24 cellular contexts compared by ENCODE assay signal in the genomic region with DNA sequence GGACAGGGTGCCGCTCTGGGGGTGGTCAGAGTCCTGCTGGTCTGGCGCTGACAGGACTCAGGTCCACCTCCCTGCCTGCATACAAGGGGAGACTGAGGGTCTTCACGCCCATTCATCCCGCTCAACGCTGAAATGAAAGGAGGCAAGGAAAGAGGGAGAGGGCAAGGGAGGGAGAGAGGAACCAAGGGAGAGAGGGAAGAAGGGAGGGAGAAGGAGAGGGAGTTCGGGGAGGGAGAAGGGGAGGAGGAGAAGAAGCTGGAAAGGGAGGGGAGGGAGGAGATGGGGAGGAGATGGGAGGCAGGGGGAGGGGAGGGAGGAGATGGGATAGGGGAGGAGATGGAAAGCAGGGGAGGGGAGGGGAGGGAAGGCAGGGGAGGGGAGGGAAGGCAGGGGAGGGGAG.
DNase-seq lines count a peak whose midpoint lies in the region; ATAC-seq and TF ChIP-seq lines count a peak whose summit lies in the region.
"Had no signal": no experiment of that assay in that cellular context is flagged by ENCODE, and none has a peak within 500 bp of the region (broad histone marks: within the 10 kb centered on the region; RNA-seq: fewer than 3 reads in every experiment).

No MANE protein-coding gene starts in this region.

- peak; percentile 42 for DNase-seq in NCI-H69 (lab: John Stamatoyannopoulos, UW)
- peak in 1 of 5 donors; percentile 58 for DNase-seq in ovary
- DNase-seq in GM13976 (ENCODE audit: low spot score), result no peak
- DNase-seq in GM03348 (ENCODE audit: low spot score), result no peak
- DNase-seq in T-helper 2 cell, result no peak
- DNase-seq: activated CD4-positive, alpha-beta memory T cell treated with anti-CD3 and anti-CD28 coated beads for 36 hours; activated CD4-positive, CD25-positive, alpha-beta regulatory T cell; activated gamma-delta T cell; C1 segment of cervical spinal cord; GF-D8; GM23248; KBM-7; NCI-H1930; NCI-H510A; stimulated activated CD4-positive, alpha-beta T cell treated with anti-CD3 and anti-CD28 coated beads, Interleukin-4, amount 100 ng/mL, for 24 hours; stimulated activated naive CD8-positive, alpha-beta T cell treated with anti-CD3 and anti-CD28 coated beads, Interleukin-15, amount 100 ng/mL, for 72 hours; T1000 had no signal

- H3K36me3 ChIP-seq in BLaER1 (no peaks in the 10 kb centered on the region), iPS-15b (ENCODE audit: control insufficient read depth, insufficient read depth, low read length) (no peaks in the 10 kb centered on the region), ovary (no peaks in the 10 kb centered on the region)
- H3K36me3 ChIP-seq: adrenal gland, neural progenitor cell had no signal

- H3K4me1 ChIP-seq in BLaER1, result peaks cover 60% of the 10 kb centered on the region
- no peaks in the 10 kb centered on the region for H3K4me1 ChIP-seq in iPS-15b (ENCODE audit: control insufficient read depth, insufficient read depth, low read length)
- peaks cover 31% of the 10 kb centered on the region for H3K4me1 ChIP-seq in ovary (ENCODE audit: insufficient read depth)
- H3K4me1 ChIP-seq: neural progenitor cell had no signal

- H3K9ac ChIP-seq in BLaER1 (no peak overlapping the region), iPS-15b (ENCODE audit: low read depth, low read length) (no peak overlapping the region)
- H3K9ac ChIP-seq: GM23248, neural progenitor cell had no signal

- in situ Hi-C loops in GM13976 (cut with MboI; ENCODE audit: low sequenced_read_pairs, unreplicated experiment), result no loop called here

- peaks cover 9% of the 10 kb centered on the region; the same call in 1 of the 2 replicates for H3K9me3 ChIP-seq in BLaER1
- H3K9me3 ChIP-seq in iPS-15b (ENCODE audit: control insufficient read depth, insufficient read depth, low read length), result no peaks in the 10 kb centered on the region
- no peaks in the 10 kb centered on the region for H3K9me3 ChIP-seq in ovary
- H3K9me3 ChIP-seq: adrenal gland, psoas muscle had no signal

- H3K27ac ChIP-seq in BLaER1 (no peak overlapping the region), ovary (peak overlapping the region; percentile 44 to 76)
- H3K27ac ChIP-seq: GM23248, neural progenitor cell, psoas muscle had no signal

- no peak for ATAC-seq in GM21825 (IDR thresholded peaks at IDR 0.05; ENCODE audit: unreplicated experiment)
- ATAC-seq: left cardiac atrium, psoas muscle had no signal

- TF ChIP-seq EP300 in ovary (IDR thresholded peaks at IDR 0.05), result no peak

- H3K27me3 ChIP-seq in BLaER1, result no peaks in the 10 kb centered on the region
- H3K27me3 ChIP-seq in iPS-15b (ENCODE audit: control insufficient read depth, insufficient read depth, low read length), result no peaks in the 10 kb centered on the region
- no peaks in the 10 kb centered on the region for H3K27me3 ChIP-seq in ovary
- H3K27me3 ChIP-seq: adrenal gland, neural progenitor cell had no signal

- WGBS in ovary, 3 donors, result 5 to 27% (median 24%) methylated on average over 5 to 6 of the region's 6 CpGs

- TF ChIP-seq CTCF in ovary (IDR thresholded peaks at IDR 0.05) (no peak), GM13976 (IDR thresholded peaks at IDR 0.05; ENCODE audit: borderline replicate concordance, control extremely low read depth, extremely low read depth, insufficient read depth, missing control alignments) (no peak)

- intact Hi-C loops in ovary (cut with DNase I), result loop anchor here in 1 of 4 donors (5.0 kb wide), 1 partner anchor 49 kb away; no protein-coding TSS in a partner anchor

- H3K4me3 ChIP-seq in BLaER1 (no peak overlapping the region), iPS-15b (ENCODE audit: low read depth, low read length) (peak overlapping the region; percentile 5), ovary (no peak overlapping the region)
- H3K4me3 ChIP-seq: adrenal gland, GM23248, neural progenitor cell, psoas muscle had no signal

- TF ChIP-seq POLR2A in ovary (IDR thresholded peaks at IDR 0.05), result no peak

- peak overlapping the region; percentile 52 for H3K4me2 ChIP-seq in BLaER1
- H3K4me2 ChIP-seq: neural progenitor cell had no signal

- peaks cover 7% of the 10 kb centered on the region; the same call in 1 of the 2 replicates for H4K20me1 ChIP-seq in BLaER1
